ENCODE assay signal across 8 cellular contexts in the genomic region with DNA sequence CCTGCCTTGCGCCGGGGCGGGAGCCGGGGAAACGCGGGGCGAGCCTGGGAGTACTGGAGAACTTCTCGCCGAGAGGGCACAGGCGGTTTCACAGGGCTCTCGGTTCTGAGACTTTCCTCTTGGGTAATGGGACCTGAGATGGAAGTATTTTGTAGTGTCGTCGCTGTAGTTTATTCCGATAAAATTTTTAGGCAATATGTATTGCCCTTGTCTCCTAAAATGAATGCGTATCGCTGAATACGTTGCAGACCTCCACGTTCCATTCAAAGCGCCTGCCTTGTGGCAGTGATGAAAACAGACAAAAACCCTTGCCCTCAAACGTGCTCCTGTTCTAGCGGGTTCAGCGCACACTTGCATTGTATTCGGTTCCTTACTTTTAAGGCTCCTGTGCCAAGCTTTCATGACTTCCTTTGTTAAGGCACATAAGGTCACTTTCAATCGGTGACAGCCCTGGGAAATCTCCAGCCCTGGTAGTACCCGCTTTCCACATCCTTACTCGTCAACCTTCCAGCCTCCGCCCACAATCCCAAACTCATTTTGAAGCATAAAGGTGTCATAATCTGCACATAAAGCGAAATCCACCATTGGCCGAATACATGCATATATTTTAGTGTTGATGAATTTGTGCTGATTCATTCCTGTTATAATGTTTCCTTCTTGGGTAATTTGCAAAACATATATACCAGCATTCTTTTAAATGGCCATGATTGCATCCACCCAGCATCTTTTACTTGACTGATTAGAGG. TPM values are rescaled to one million over a fixed set of nuclear protein-coding genes. Genes with fewer than 3 reads are reported as not detected.
DNase-seq lines count a peak whose midpoint lies in the region; ATAC-seq and TF ChIP-seq lines count a peak whose summit lies in the region.

No MANE protein-coding gene starts in this region.

- no peak for TF ChIP-seq POLR2A in sigmoid colon (IDR thresholded peaks at IDR 0.05)

- H3K36me3 ChIP-seq in sigmoid colon = peaks cover 0 to 16% (median 12%) of the 10 kb centered on the region in 4 donors

- H3K4me1 ChIP-seq in sigmoid colon = peaks cover 0 to 34% (median 28%) of the 10 kb centered on the region in 4 donors

- intact Hi-C loops in sigmoid colon (cut with DNase I) = loop anchor here (2.0 to 5.0 kb wide), 4 partner anchors 24 to 191 kb away; a partner anchor contains a TSS

- DNase-seq in COLO668 (lab: John Stamatoyannopoulos, UW; ENCODE audit: unreplicated experiment) (peak; percentile 42), NCI-H345 treated with DMSO at 0.1 percent for 48 hours (lab: John Stamatoyannopoulos, UW; ENCODE audit: unreplicated experiment) (peak; percentile 4), amniotic epithelial cell (ENCODE audit: low read depth) (peak; percentile 40), hepatic stellate cell (ENCODE audit: low spot score) (peak; percentile 28), sigmoid colon (peak; percentile 80)

- H3K27ac ChIP-seq in sigmoid colon = peak overlapping the region; percentile 96 to 99 (median 98)

- 1% methylated on average over 29 of the region's 29 CpGs for WGBS in sigmoid colon, 2 donors

- peak overlapping the region; percentile 83 to 93 (median 88) for H3K4me3 ChIP-seq in sigmoid colon

- peak; percentile 5 for ATAC-seq in GM21526 (IDR thresholded peaks at IDR 0.05; ENCODE audit: low FRiP score, unreplicated experiment)
- ATAC-seq in GM19023 (IDR thresholded peaks at IDR 0.05; ENCODE audit: unreplicated experiment) = no peak
- no peak for ATAC-seq in HG03097 (IDR thresholded peaks at IDR 0.05; ENCODE audit: low FRiP score, unreplicated experiment)

- peak in 1 of 4 experiments; percentile 7 for TF ChIP-seq CTCF in sigmoid colon (IDR thresholded peaks at IDR 0.05)

- no peaks in the 10 kb centered on the region for H3K9me3 ChIP-seq in sigmoid colon

- no peaks in the 10 kb centered on the region for H3K27me3 ChIP-seq in sigmoid colon

- no peak for TF ChIP-seq EP300 in sigmoid colon (IDR thresholded peaks at IDR 0.05)

RNA-seq across cellular contexts. Expression of a gene that starts 0.7 kb away (rescaled TPM):
- total RNA-seq in sigmoid colon = 1 to 10 TPM; 1.4 to 3.9 (median 3.0) TPM
- 1 to 10 TPM; 5.7 to 9.0 (median 6.6) TPM for polyA plus RNA-seq in sigmoid colon

RNA-seq across cellular contexts. Expression of a gene that starts 1.3 kb away (rescaled TPM):
- 100 to 1,000 TPM; 285 to 448 (median 395) TPM for total RNA-seq in sigmoid colon
- polyA plus RNA-seq in sigmoid colon = 100 to 1,000 TPM; 237 to 364 (median 261) TPM

Comparison
In these comparisons a context has a peak if more than half of its experiments do, and no peak if none do; other contexts are left out.
1. DNase-seq: peak in every context shown above with its lines; median percentile 80 in sigmoid colon; 42 in COLO668; 40 in amniotic epithelial cell; 28 in hepatic stellate cell; 4 in NCI-H345 treated with DMSO at 0.1 percent for 48 hours.